In genomic region chr20:1661542-1662299, GRCh38 we compare ENCODE assay signal across 22 cellular contexts. TPM values are rescaled to one million over a fixed set of nuclear protein-coding genes. Genes with fewer than 3 reads are reported as not detected.
DNase-seq lines count a peak whose midpoint lies in the region; ATAC-seq lines count a peak whose summit lies in the region.
"Had no signal": no experiment of that assay in that cellular context is flagged by ENCODE, and none has a peak within 500 bp of the region (broad histone marks: within the 10 kb centered on the region; RNA-seq: fewer than 3 reads in every experiment).

No MANE protein-coding gene starts in this region.

- peak overlapping the region; percentile 24 for H3K4me3 Mint-ChIP-seq in activated CD8-positive, alpha-beta memory T cell treated with anti-CD3 and anti-CD28 coated beads, Interleukin-2, amount 10 ng/mL, durations not matched to agents 7 days and 5 days
- H3K4me3 Mint-ChIP-seq in activated T-helper 17 cell treated with anti-CD3 and anti-CD28 coated beads, Interleukin-2, amount 50 U/mL, for 72 hours, result peak overlapping the region; percentile 90
- H3K4me3 Mint-ChIP-seq in naive thymus-derived CD8-positive, alpha-beta T cell, result peak overlapping the region; percentile 25 to 99 (median 68)
- H3K4me3 Mint-ChIP-seq: stimulated activated memory B cell treated with anti-CD40 and anti-IgM and Interleukin-4, amounts not matched to agents 10 μg/mL and 1 μg/mL and 100 μg/mL, for 72 hours; type B pancreatic cell had no signal

- DNase-seq in activated CD8-positive, alpha-beta memory T cell treated with anti-CD3 and anti-CD28 coated beads, Interleukin-2, amount 10 ng/mL, durations not matched to agents 7 days and 5 days, result no peak
- no peak for DNase-seq in activated CD8-positive, alpha-beta memory T cell treated with anti-CD3 and anti-CD28 coated beads, Interleukin-2, amount 50 U/mL, for 48 hours
- DNase-seq in MV-4-11 (lab: John Stamatoyannopoulos, UW) (peak; percentile 43), iPS-NIHi11 (ENCODE audit: low spot score) (no peak), hypothalamus (lab: John Stamatoyannopoulos, UW) (no peak)
- no peak for DNase-seq in naive thymus-derived CD8-positive, alpha-beta T cell
- DNase-seq: adrenal gland; C1 segment of cervical spinal cord; DMS53; dorsolateral prefrontal cortex; left ventricle myocardium inferior; NCI-H2227 treated with DMSO at 0.1 percent for 48 hours; NCI-H82; stimulated activated CD4-positive, alpha-beta T cell treated with anti-CD3 and anti-CD28 coated beads, Interleukin-12 subunit alpha, Interleukin-12 subunit beta, amount 100 ng/mL, for 4 hours had no signal

- H3K27ac Mint-ChIP-seq in activated CD8-positive, alpha-beta memory T cell treated with anti-CD3 and anti-CD28 coated beads, Interleukin-2, amount 10 ng/mL, durations not matched to agents 7 days and 5 days, result peak overlapping the region; percentile 76
- H3K27ac Mint-ChIP-seq in activated T-helper 17 cell treated with anti-CD3 and anti-CD28 coated beads, Interleukin-2, amount 50 U/mL, for 72 hours, result peak overlapping the region; percentile 90
- H3K27ac Mint-ChIP-seq in naive thymus-derived CD8-positive, alpha-beta T cell, result peak overlapping the region; percentile 75 to 99 (median 93)
- H3K27ac Mint-ChIP-seq: stimulated activated memory B cell treated with anti-CD40 and anti-IgM and Interleukin-4, amounts not matched to agents 10 μg/mL and 1 μg/mL and 100 μg/mL, for 72 hours; type B pancreatic cell had no signal

- no peaks in the 10 kb centered on the region for H3K27me3 Mint-ChIP-seq in activated CD8-positive, alpha-beta memory T cell treated with anti-CD3 and anti-CD28 coated beads, Interleukin-2, amount 10 ng/mL, durations not matched to agents 7 days and 5 days
- H3K27me3 Mint-ChIP-seq in activated T-helper 17 cell treated with anti-CD3 and anti-CD28 coated beads, Interleukin-2, amount 50 U/mL, for 72 hours, result no peaks in the 10 kb centered on the region
- no peaks in the 10 kb centered on the region for H3K27me3 Mint-ChIP-seq in naive thymus-derived CD8-positive, alpha-beta T cell
- H3K27me3 Mint-ChIP-seq: stimulated activated memory B cell treated with anti-CD40 and anti-IgM and Interleukin-4, amounts not matched to agents 10 μg/mL and 1 μg/mL and 100 μg/mL, for 72 hours had no signal

- peaks cover 9% of the 10 kb centered on the region for H3K36me3 Mint-ChIP-seq in activated CD8-positive, alpha-beta memory T cell treated with anti-CD3 and anti-CD28 coated beads, Interleukin-2, amount 10 ng/mL, durations not matched to agents 7 days and 5 days
- no peaks in the 10 kb centered on the region for H3K36me3 Mint-ChIP-seq in activated T-helper 17 cell treated with anti-CD3 and anti-CD28 coated beads, Interleukin-2, amount 50 U/mL, for 72 hours (ENCODE audit: low read depth)
- peaks cover 0 to 10% (median 3%) of the 10 kb centered on the region in 3 donors for H3K36me3 Mint-ChIP-seq in naive thymus-derived CD8-positive, alpha-beta T cell
- H3K36me3 Mint-ChIP-seq: stimulated activated memory B cell treated with anti-CD40 and anti-IgM and Interleukin-4, amounts not matched to agents 10 μg/mL and 1 μg/mL and 100 μg/mL, for 72 hours; type B pancreatic cell had no signal

- no peak for ATAC-seq in activated CD8-positive, alpha-beta memory T cell treated with anti-CD3 and anti-CD28 coated beads, Interleukin-2, amount 10 ng/mL, durations not matched to agents 7 days and 5 days
- ATAC-seq in activated T-helper 17 cell treated with anti-CD3 and anti-CD28 coated beads, Interleukin-2, amount 50 U/mL, for 72 hours (replicated peaks), result peak; percentile 27
- peak in 1 of 2 donors; percentile 28 for ATAC-seq in naive thymus-derived CD8-positive, alpha-beta T cell
- ATAC-seq in HG03342 (IDR thresholded peaks at IDR 0.05; ENCODE audit: unreplicated experiment), result no peak
- ATAC-seq: esophagus mucosa; stimulated activated memory B cell treated with anti-CD40 and anti-IgM and Interleukin-4, amounts not matched to agents 10 μg/mL and 1 μg/mL and 100 μg/mL, for 72 hours had no signal

- CTCF ChIA-PET in activated CD8-positive, alpha-beta memory T cell treated with anti-CD3 and anti-CD28 coated beads, Interleukin-2, amount 10 ng/mL, durations not matched to agents 7 days and 5 days (lab: Charles Lee), result interaction anchor here (0.6 to 1.4 kb wide), 3 partner anchors 15 to 300 kb away, joined by 3 to 4 read pairs (median 3); no protein-coding TSS in a partner anchor

- H3K4me1 Mint-ChIP-seq in activated CD8-positive, alpha-beta memory T cell treated with anti-CD3 and anti-CD28 coated beads, Interleukin-2, amount 10 ng/mL, durations not matched to agents 7 days and 5 days, result peaks cover 93% of the 10 kb centered on the region
- peaks cover 76% of the 10 kb centered on the region for H3K4me1 Mint-ChIP-seq in activated T-helper 17 cell treated with anti-CD3 and anti-CD28 coated beads, Interleukin-2, amount 50 U/mL, for 72 hours
- peaks cover 66 to 98% (median 97%) of the 10 kb centered on the region in 4 donors for H3K4me1 Mint-ChIP-seq in naive thymus-derived CD8-positive, alpha-beta T cell

- POLR2A ChIA-PET in naive thymus-derived CD8-positive, alpha-beta T cell (lab: Charles Lee), result interaction anchor here (0.6 to 1.9 kb wide), 4 partner anchors 10 to 39 kb away, joined by 3 to 6 read pairs (median 4); no protein-coding TSS in a partner anchor

- H3K9me3 Mint-ChIP-seq in activated CD8-positive, alpha-beta memory T cell treated with anti-CD3 and anti-CD28 coated beads, Interleukin-2, amount 10 ng/mL, durations not matched to agents 7 days and 5 days (ENCODE audit: low read depth), result no peaks in the 10 kb centered on the region
- H3K9me3 Mint-ChIP-seq in activated T-helper 17 cell treated with anti-CD3 and anti-CD28 coated beads, Interleukin-2, amount 50 U/mL, for 72 hours, result no peaks in the 10 kb centered on the region
- H3K9me3 Mint-ChIP-seq in naive thymus-derived CD8-positive, alpha-beta T cell, result no peaks in the 10 kb centered on the region
- H3K9me3 Mint-ChIP-seq: stimulated activated memory B cell treated with anti-CD40 and anti-IgM and Interleukin-4, amounts not matched to agents 10 μg/mL and 1 μg/mL and 100 μg/mL, for 72 hours; type B pancreatic cell had no signal

RNA-seq across cellular contexts. Expression of gene SIRPG, which starts 4.1 kb away (rescaled TPM):
- total RNA-seq in activated CD8-positive, alpha-beta memory T cell treated with anti-CD3 and anti-CD28 coated beads, Interleukin-2, amount 10 ng/mL, durations not matched to agents 7 days and 5 days, result 100 to 1,000 TPM in 1 of 2 experiments, 10 to 100 TPM in 1; 93.8 to 122 TPM
- total RNA-seq in activated T-helper 17 cell treated with anti-CD3 and anti-CD28 coated beads, Interleukin-2, amount 50 U/mL, for 72 hours, result 10 to 100 TPM; 32.0 to 62.9 TPM
- 10 to 100 TPM; 47.5 to 52.2 TPM for total RNA-seq in naive thymus-derived CD8-positive, alpha-beta T cell
- 100 to 1,000 TPM; 165 to 246 (median 187) TPM for polyA plus RNA-seq in naive thymus-derived CD8-positive, alpha-beta T cell
- total RNA-seq: A673, glomerular endothelial cell, left ventricle myocardium inferior, renal cortical epithelial cell had no signal

RNA-seq across cellular contexts. Expression of gene SIRPB1, which starts 41.9 kb away (rescaled TPM):
- total RNA-seq in activated CD8-positive, alpha-beta memory T cell treated with anti-CD3 and anti-CD28 coated beads, Interleukin-2, amount 10 ng/mL, durations not matched to agents 7 days and 5 days, result 1 to 10 TPM; 6.0 to 8.3 TPM
- 1 to 10 TPM in 1 of 2 donors, under 1 TPM in 1; 0.24 to 1.1 TPM for total RNA-seq in activated T-helper 17 cell treated with anti-CD3 and anti-CD28 coated beads, Interleukin-2, amount 50 U/mL, for 72 hours
- total RNA-seq in naive thymus-derived CD8-positive, alpha-beta T cell, result 10 to 100 TPM; 13.3 to 14.8 TPM
- polyA plus RNA-seq in naive thymus-derived CD8-positive, alpha-beta T cell, result 1 to 10 TPM in 2 of 3 donors, under 1 TPM in 1; 0.23 to 6.1 (median 3.3) TPM
- total RNA-seq: A673 had no signal

Comparison
In these comparisons a context has a peak if more than half of its experiments do, and no peak if none do; other contexts are left out.
1. H3K4me3 Mint-ChIP-seq: peak in every context shown above with its lines; median percentile 90 in activated T-helper 17 cell treated with anti-CD3 and anti-CD28 coated beads, Interleukin-2, amount 50 U/mL, for 72 hours; 68 in naive thymus-derived CD8-positive, alpha-beta T cell; 24 in activated CD8-positive, alpha-beta memory T cell treated with anti-CD3 and anti-CD28 coated beads, Interleukin-2, amount 10 ng/mL, durations not matched to agents 7 days and 5 days.